10 cellular contexts compared by ENCODE assay signal in genomic region chr20:34334654-34335407, GRCh38. TPM values are rescaled to one million over a fixed set of nuclear protein-coding genes. Genes with fewer than 3 reads are reported as not detected.
DNase-seq lines count a peak whose midpoint lies in the region; FAIRE-seq and TF ChIP-seq lines count a peak whose summit lies in the region.
"Had no signal": no experiment of that assay in that cellular context is flagged by ENCODE, and none has a peak within 500 bp of the region (broad histone marks: within the 10 kb centered on the region; RNA-seq: fewer than 3 reads in every experiment).

No MANE protein-coding gene starts in this region.

- TF ChIP-seq POLR2A in thyroid gland (IDR thresholded peaks at IDR 0.05) (no peak), GM12892 (IDR thresholded peaks at IDR 0.05; ENCODE audit: low read depth, low read length) (no peak)

- 84% methylated on average over 5 of the region's 5 CpGs for WGBS in smooth muscle cell (ENCODE audit: low lambda C conversion rate)
- 84 to 85% methylated on average over 5 of the region's 5 CpGs for WGBS in thyroid gland, 2 donors

- no peaks in the 10 kb centered on the region for H3K27me3 ChIP-seq in smooth muscle cell (ENCODE audit: low read depth)
- H3K27me3 ChIP-seq in thyroid gland: no peaks in the 10 kb centered on the region

- DNase-seq in HPDE6-E6E7 (ENCODE audit: extremely low spot score): peak; percentile 76
- peak in 56 of 58 donors; percentile 4 to 94 (median 78) for DNase-seq in anterior cingulate cortex (lab: John Stamatoyannopoulos, UW)
- no peak for DNase-seq in immature natural killer cell
- DNase-seq in smooth muscle cell (lab: John Stamatoyannopoulos, UW; ENCODE audit: unreplicated experiment): no peak
- no peak for DNase-seq in thyroid gland
- no peak for DNase-seq in MV-4-11 (lab: John Stamatoyannopoulos, UW)
- no peak for DNase-seq in GM12892 (ENCODE audit: insufficient read length)
- DNase-seq: NCI-H446 treated with DMSO at 0.1 percent for 48 hours, SHP77, WERI-Rb-1 had no signal

- peak overlapping the region in 1 of 5 donors; percentile 45 for H3K4me3 Mint-ChIP-seq in immature natural killer cell

- no peaks in the 10 kb centered on the region for H3K36me3 Mint-ChIP-seq in immature natural killer cell

- no peaks in the 10 kb centered on the region for H3K79me2 ChIP-seq in smooth muscle cell (ENCODE audit: low read depth)

- peak overlapping the region; percentile 29 for H3K9ac ChIP-seq in smooth muscle cell (ENCODE audit: low read depth)

- no peak for TF ChIP-seq CTCF in smooth muscle cell (IDR thresholded peaks at IDR 0.05; ENCODE audit: borderline replicate concordance, insufficient read depth, poor library complexity, severe bottlenecking)
- no peak for TF ChIP-seq CTCF in thyroid gland (IDR thresholded peaks at IDR 0.05)

- peaks cover 0 to 6% (median 0%) of the 10 kb centered on the region in 3 donors for H3K27me3 Mint-ChIP-seq in immature natural killer cell (ENCODE audit: low read depth in 3 of 3)

- H3F3A ChIP-seq in smooth muscle cell (ENCODE audit: low read depth): no peaks in the 10 kb centered on the region

- no peaks in the 10 kb centered on the region for H3K36me3 ChIP-seq in smooth muscle cell (ENCODE audit: low read depth)
- H3K36me3 ChIP-seq in thyroid gland: no peaks in the 10 kb centered on the region
- H3K36me3 ChIP-seq: WERI-Rb-1 had no signal

- no peak overlapping the region for H3K4me3 ChIP-seq in smooth muscle cell
- no peak overlapping the region for H3K4me3 ChIP-seq in thyroid gland (replicated peaks in 1 of 3)

- intact Hi-C loops in thyroid gland (cut with DNase I): no loop called here

- FAIRE-seq in GM12892 (lab: Jason Lieb, UNC): no peak

- H3K4me2 ChIP-seq in smooth muscle cell: no peak overlapping the region

- peaks cover 55 to 58% of the 10 kb centered on the region in 2 donors for H3K4me1 Mint-ChIP-seq in immature natural killer cell

- H3K9me3 ChIP-seq in smooth muscle cell (replicated peaks; ENCODE audit: low read depth) (no peaks in the 10 kb centered on the region), thyroid gland (no peaks in the 10 kb centered on the region)

- H4K20me1 ChIP-seq in smooth muscle cell (ENCODE audit: low read depth): no peaks in the 10 kb centered on the region

- peak overlapping the region; percentile 39 to 95 (median 82) for H3K27ac Mint-ChIP-seq in immature natural killer cell

- H3K4me1 ChIP-seq in smooth muscle cell (ENCODE audit: low read depth) (no peaks in the 10 kb centered on the region), thyroid gland (no peaks in the 10 kb centered on the region)

- no peak overlapping the region for H2AFZ ChIP-seq in smooth muscle cell (ENCODE audit: low read depth)

- H3K27ac ChIP-seq in smooth muscle cell (ENCODE audit: low read depth) (peak overlapping the region; percentile 68), thyroid gland (no peak overlapping the region)
- H3K27ac ChIP-seq: WERI-Rb-1 had no signal

- no peaks in the 10 kb centered on the region for H3K9me3 Mint-ChIP-seq in immature natural killer cell

RNA-seq across cellular contexts. Expression of gene ITCH, which starts 28.2 kb away (rescaled TPM):
- 10 to 100 TPM; 27.3 to 72.5 (median 35.7) TPM for polyA plus RNA-seq in immature natural killer cell
- total RNA-seq in smooth muscle cell: 96.7 and 102 TPM in 2 replicates
- polyA plus RNA-seq in smooth muscle cell: 21.9 and 22.7 TPM in 2 replicates
- 100 to 1,000 TPM in 1 of 4 donors, 10 to 100 TPM in 3; 67.5 to 120 (median 75.5) TPM for total RNA-seq in thyroid gland
- 17.0 TPM for polyA plus RNA-seq in GM12892 (2012; ENCODE audit: missing spikeins)

RNA-seq across cellular contexts. Expression of gene AHCY, which starts 31.7 kb away (rescaled TPM):
- 10 to 100 TPM; 18.4 to 19.3 (median 18.5) TPM for polyA plus RNA-seq in immature natural killer cell
- 58.3 and 73.8 TPM in 2 replicates for total RNA-seq in smooth muscle cell
- polyA plus RNA-seq in smooth muscle cell: 36.2 and 39.4 TPM in 2 replicates
- total RNA-seq in thyroid gland: 100 to 1,000 TPM; 109 to 138 (median 124) TPM
- 117 TPM for polyA plus RNA-seq in GM12892 (2012; ENCODE audit: missing spikeins)

Comparison
In these comparisons a context has a peak if more than half of its experiments do, and no peak if none do; other contexts are left out.
1. DNase-seq: peak in HPDE6-E6E7 (single experiment) and anterior cingulate cortex (56 of 58); none in immature natural killer cell (0 of 3), smooth muscle cell (single experiment), thyroid gland (0 of 2), MV-4-11 (single experiment) and GM12892 (single experiment).